22 cellular contexts compared by ENCODE assay signal in the genomic region with DNA sequence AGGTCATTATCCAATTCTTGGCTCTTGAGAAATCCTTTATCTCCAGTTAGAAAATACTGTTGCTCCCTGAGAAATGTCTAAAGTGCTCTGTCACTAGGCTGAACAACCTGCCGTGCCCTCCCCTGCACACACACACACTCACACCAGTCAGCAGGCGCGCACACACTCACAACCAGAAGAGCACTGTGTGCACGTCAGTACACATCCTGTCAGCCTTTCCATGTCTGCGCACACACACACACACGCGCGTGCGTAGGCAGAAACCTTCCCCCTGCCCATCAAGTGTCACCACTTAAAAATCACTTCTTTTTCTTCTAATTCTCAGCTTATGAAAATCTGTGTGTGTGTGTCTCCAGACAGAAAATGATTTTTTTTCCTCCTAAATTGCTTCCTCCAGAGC.
DNase-seq lines count a peak whose midpoint lies in the region; ATAC-seq and TF ChIP-seq lines count a peak whose summit lies in the region.
"Had no signal": no experiment of that assay in that cellular context is flagged by ENCODE, and none has a peak within 500 bp of the region (broad histone marks: within the 10 kb centered on the region; RNA-seq: fewer than 3 reads in every experiment).

No MANE protein-coding gene starts in this region.

- H3K4me1 ChIP-seq in prostate gland (replicated peaks) = no peaks in the 10 kb centered on the region
- peaks cover 15% of the 10 kb centered on the region for H3K4me1 ChIP-seq in mucosa of descending colon (ENCODE audit: low read depth)
- H3K4me1 ChIP-seq: SJSA1 had no signal

- peaks cover 0 to 4% (median 3%) of the 10 kb centered on the region in 4 donors for H3K4me1 Mint-ChIP-seq in naive thymus-derived CD8-positive, alpha-beta T cell

- DNase-seq in activated T-cell treated with anti-CD3 and anti-CD28 coated beads for 4 hours (peak; percentile 14), activated T-cell treated with anti-CD3 and anti-CD28 coated beads for 48 hours (ENCODE audit: low read depth) (peak; percentile 8), HuH-7.5 (ENCODE audit: low spot score) (no peak), DMS53 (lab: John Stamatoyannopoulos, UW) (no peak), prostate gland (ENCODE audit: low spot score) (no peak), mucosa of descending colon (no peak)
- DNase-seq in activated T-cell treated with anti-CD3 and anti-CD28 coated beads, Interleukin-2, amount 50 U/mL, for 1 hour = no peak
- DNase-seq in naive thymus-derived CD8-positive, alpha-beta T cell = peak in 8 of 10 donors; percentile 14 to 70 (median 34)
- DNase-seq: C1 segment of cervical spinal cord, DMS 273 treated with DMSO at 0.1 percent for 48 hours, foreskin melanocyte, H7, hypothalamus, NCI-H1436, pancreas, PC-3, WERI-Rb-1 had no signal

- ATAC-seq in naive thymus-derived CD8-positive, alpha-beta T cell = peak in 1 of 2 donors; percentile 72
- no peak for ATAC-seq in mucosa of descending colon
- ATAC-seq: HepG2, pancreas, PC-3 had no signal

- no peak for TF ChIP-seq POLR2A in prostate gland (IDR thresholded peaks at IDR 0.05)

- POLR2A ChIA-PET in naive thymus-derived CD8-positive, alpha-beta T cell (lab: Charles Lee) = interaction anchor here (0.7 kb wide), 2 partner anchors 12 to 370 kb away, joined by 4 to 5 read pairs; no protein-coding TSS in a partner anchor

- H3K36me3 Mint-ChIP-seq in naive thymus-derived CD8-positive, alpha-beta T cell = no peaks in the 10 kb centered on the region

- H3K27ac Mint-ChIP-seq in naive thymus-derived CD8-positive, alpha-beta T cell = no peak overlapping the region
- H3K27ac Mint-ChIP-seq: dendritic cell treated with granulocyte-macrophage colony-stimulating factor and Interleukin-4, amounts not matched to agents 40 ng/mL and 50 ng/mL, for 4 days had no signal

- no peaks in the 10 kb centered on the region for H3K9me3 Mint-ChIP-seq in naive thymus-derived CD8-positive, alpha-beta T cell
- H3K9me3 Mint-ChIP-seq: dendritic cell treated with granulocyte-macrophage colony-stimulating factor and Interleukin-4, amounts not matched to agents 40 ng/mL and 50 ng/mL, for 4 days had no signal

- no peak overlapping the region for H3K27ac ChIP-seq in prostate gland
- H3K27ac ChIP-seq: pancreas, SJSA1, vagina, WERI-Rb-1 had no signal

- 65% methylated on average over 9 of the region's 9 CpGs for WGBS in prostate gland

- no peak overlapping the region for H3K4me3 ChIP-seq in prostate gland
- no peak overlapping the region for H3K4me3 ChIP-seq in mucosa of descending colon
- H3K4me3 ChIP-seq: lung, pancreas, SJSA1, vagina had no signal

- H3K9me3 ChIP-seq in prostate gland (no peaks in the 10 kb centered on the region), mucosa of descending colon (no peaks in the 10 kb centered on the region)
- H3K9me3 ChIP-seq: pancreas, SJSA1, vagina had no signal

- H3K36me3 ChIP-seq in prostate gland (no peaks in the 10 kb centered on the region), mucosa of descending colon (ENCODE audit: low read depth) (no peaks in the 10 kb centered on the region)
- H3K36me3 ChIP-seq: pancreas, SJSA1, vagina, WERI-Rb-1 had no signal

- intact Hi-C loops in prostate gland (cut with DNase I) = loop anchor here (10.0 kb wide), 1 partner anchor 176 kb away; no protein-coding TSS in a partner anchor
- intact Hi-C loops in mucosa of descending colon (cut with DNase I, micrococcal nuclease) = loop anchor here in 1 of 2 donors (5.0 kb wide), 1 partner anchor 173 kb away; no protein-coding TSS in a partner anchor

- peaks cover 6 to 18% (median 11%) of the 10 kb centered on the region in 5 donors for H3K27me3 Mint-ChIP-seq in naive thymus-derived CD8-positive, alpha-beta T cell

- no peaks in the 10 kb centered on the region for H3K27me3 ChIP-seq in prostate gland (replicated peaks; ENCODE audit: insufficient read depth)
- H3K27me3 ChIP-seq: vagina had no signal

- no peak for TF ChIP-seq CTCF in prostate gland (IDR thresholded peaks at IDR 0.05)
- no peak for TF ChIP-seq CTCF in mucosa of descending colon (IDR thresholded peaks at IDR 0.05)

- no peak overlapping the region for H3K4me3 Mint-ChIP-seq in naive thymus-derived CD8-positive, alpha-beta T cell
- H3K4me3 Mint-ChIP-seq: dendritic cell treated with granulocyte-macrophage colony-stimulating factor and Interleukin-4, amounts not matched to agents 40 ng/mL and 50 ng/mL, for 4 days had no signal

Comparison
In these comparisons a context has a peak if more than half of its experiments do, and no peak if none do; other contexts are left out.
1. DNase-seq: peak in activated T-cell treated with anti-CD3 and anti-CD28 coated beads for 4 hours (single experiment), activated T-cell treated with anti-CD3 and anti-CD28 coated beads for 48 hours (single experiment) and naive thymus-derived CD8-positive, alpha-beta T cell (8 of 10); none in activated T-cell treated with anti-CD3 and anti-CD28 coated beads, Interleukin-2, amount 50 U/mL, for 1 hour (single experiment), HuH-7.5 (single experiment), DMS53 (single experiment), prostate gland (single experiment) and mucosa of descending colon (0 of 3).